In genomic region chr22:37062366-37062655, GRCh38 we compare ENCODE assay signal across 26 cellular contexts. TPM values are rescaled to one million over a fixed set of nuclear protein-coding genes. Genes with fewer than 3 reads are reported as not detected.
DNase-seq lines count a peak whose midpoint lies in the region; ATAC-seq, FAIRE-seq and TF ChIP-seq lines count a peak whose summit lies in the region.
"Had no signal": no experiment of that assay in that cellular context is flagged by ENCODE, and none has a peak within 500 bp of the region (broad histone marks: within the 10 kb centered on the region; RNA-seq: fewer than 3 reads in every experiment).

No MANE protein-coding gene starts in this region.

- peak overlapping the region in 9 of 11 experiments; percentile 44 to 75 (median 62); a peak in 19 of 22 replicates for H3K4me2 ChIP-seq in BLaER1 treated with 17β-estradiol and CSF1 and Interleukin-3, amounts not matched to agents 10 nM and 100 nM
- no peak overlapping the region for H3K4me2 ChIP-seq in K562 (ENCODE audit: insufficient read depth, low read length)

- peaks cover 0 to 91% (median 17%) of the 10 kb centered on the region in 11 experiments; a peak in 11 of 22 replicates for H4K20me1 ChIP-seq in BLaER1 treated with 17β-estradiol and CSF1 and Interleukin-3, amounts not matched to agents 10 nM and 100 nM
- H4K20me1 ChIP-seq in K562 (replicated peaks; ENCODE audit: control insufficient read depth, insufficient read depth, low read length), result no peaks in the 10 kb centered on the region; the same call in 1 of the 2 replicates

- no peak for TF ChIP-seq CTCF in activated CD8-positive, alpha-beta T cell treated with anti-CD3 and anti-CD28 coated beads for 36 hours (IDR thresholded peaks at IDR 0.05)
- TF ChIP-seq CTCF in K562 (IDR thresholded peaks at IDR 0.05 in 2 of 3, conservative IDR thresholded peaks at IDR 0.05 in 1 of 3; ENCODE audit: insufficient read depth in 2 of 3, low read depth in 1 of 3, low read length in 3 of 3), result no peak

- H3K4me3 ChIP-seq in BLaER1 treated with 17β-estradiol and CSF1 and Interleukin-3, amounts not matched to agents 10 nM and 100 nM, result no peak overlapping the region
- no peak overlapping the region for H3K4me3 ChIP-seq in K562
- H3K4me3 ChIP-seq: Peyer's patch had no signal

- H3K4me3 Mint-ChIP-seq in activated CD8-positive, alpha-beta T cell treated with anti-CD3 and anti-CD28 coated beads for 36 hours, result no peak overlapping the region
- no peak overlapping the region for H3K4me3 Mint-ChIP-seq in activated CD8-positive, alpha-beta T cell treated with anti-CD3 and anti-CD28 coated beads, Interleukin-2, amount 10 ng/mL, durations not matched to agents 7 days and 5 days
- no peak overlapping the region for H3K4me3 Mint-ChIP-seq in memory B cell

- H3K36me3 Mint-ChIP-seq in activated CD8-positive, alpha-beta T cell treated with anti-CD3 and anti-CD28 coated beads for 36 hours (ENCODE audit: low read depth), result peaks cover 7% of the 10 kb centered on the region
- H3K36me3 Mint-ChIP-seq in activated CD8-positive, alpha-beta T cell treated with anti-CD3 and anti-CD28 coated beads, Interleukin-2, amount 10 ng/mL, durations not matched to agents 7 days and 5 days (ENCODE audit: low read depth), result peaks cover 6% of the 10 kb centered on the region
- peaks cover 19% of the 10 kb centered on the region for H3K36me3 Mint-ChIP-seq in memory B cell

- TF ChIP-seq POLR2A in K562 (conservative IDR thresholded peaks at IDR 0.05), result no peak

- TF ChIP-seq EP300 in K562 (IDR thresholded peaks at IDR 0.05; ENCODE audit: low read length), result no peak

- BruUV-seq in K562 (replicated peaks; lab: Mats Ljungman, UMichigan), result no TSS peak

- in situ Hi-C loops in K562 (cut with MboI), result no loop called here

- H3K36me3 ChIP-seq in BLaER1 treated with 17β-estradiol and CSF1 and Interleukin-3, amounts not matched to agents 10 nM and 100 nM, result peaks cover 17 to 50% (median 38%) of the 10 kb centered on the region in 11 experiments
- H3K36me3 ChIP-seq in K562 (ENCODE audit: control insufficient read depth, insufficient read depth, low read length), result no peaks in the 10 kb centered on the region

- TF ChIP-seq RAD21 in K562 (CRISPR knock-in tag; conservative IDR thresholded peaks at IDR 0.05 in 1 of 2, IDR thresholded peaks at IDR 0.05 in 1 of 2), result no peak

- no peak for ATAC-seq in activated CD8-positive, alpha-beta T cell treated with anti-CD3 and anti-CD28 coated beads for 36 hours
- ATAC-seq in activated CD8-positive, alpha-beta T cell treated with anti-CD3 and anti-CD28 coated beads, Interleukin-2, amount 10 ng/mL, durations not matched to agents 7 days and 5 days, result no peak
- ATAC-seq in K562 (no peak), memory B cell (ENCODE audit: low read depth) (peak; percentile 60)

- POLR2A ChIA-PET in activated CD8-positive, alpha-beta T cell treated with anti-CD3 and anti-CD28 coated beads for 36 hours (lab: Charles Lee), result interaction anchor here (1.0 to 1.2 kb wide), 2 partner anchors 59 to 85 kb away, joined by 3 read pairs; no protein-coding TSS in a partner anchor
- POLR2A ChIA-PET in activated CD8-positive, alpha-beta T cell treated with anti-CD3 and anti-CD28 coated beads, Interleukin-2, amount 10 ng/mL, durations not matched to agents 7 days and 5 days (lab: Charles Lee), result no interaction called here
- POLR2A ChIA-PET in K562 (lab: Yijun Ruan, JAX), result no interaction called here

- H3K9me3 ChIP-seq in BLaER1 treated with 17β-estradiol and CSF1 and Interleukin-3, amounts not matched to agents 10 nM and 100 nM (replicated peaks in 1 of 11), result no peaks in the 10 kb centered on the region
- H3K9me3 ChIP-seq in K562 (replicated peaks; ENCODE audit: control insufficient read depth, insufficient read depth, low read depth, low read length), result no peaks in the 10 kb centered on the region
- H3K9me3 ChIP-seq: Peyer's patch had no signal

- peak; percentile 50 for DNase-seq in activated CD8-positive, alpha-beta T cell treated with anti-CD3 and anti-CD28 coated beads for 36 hours
- DNase-seq in activated CD8-positive, alpha-beta T cell treated with anti-CD3 and anti-CD28 coated beads, Interleukin-2, amount 10 ng/mL, durations not matched to agents 7 days and 5 days, result no peak
- peak in 1 of 4 experiments; percentile 18 for DNase-seq in K562 (ENCODE audit: extremely low read depth in 1 of 4, low spot score in 3 of 4)
- no peak for DNase-seq in memory B cell (ENCODE audit: low spot score in 2 of 2)
- DNase-seq in NCI-H2196 treated with DMSO at 0.1 percent for 48 hours (lab: John Stamatoyannopoulos, UW; ENCODE audit: unreplicated experiment), result no peak
- DNase-seq in NCI-H1694 (lab: John Stamatoyannopoulos, UW), result no peak
- no peak for DNase-seq in NCI-H82 (lab: John Stamatoyannopoulos, UW)
- DNase-seq: AML-193, DMS79, H9, KBM-7, MM.1S, NCI-H1092, NCI-H1436, NCI-H1930, NCI-H345, NCI-H524, Peyer's patch had no signal

- FAIRE-seq in K562 (lab: Jason Lieb, UNC), result no peak
- FAIRE-seq: HepG2 had no signal

- CTCF ChIA-PET in activated CD8-positive, alpha-beta T cell treated with anti-CD3 and anti-CD28 coated beads for 36 hours (lab: Charles Lee), result no interaction called here
- CTCF ChIA-PET in activated CD8-positive, alpha-beta T cell treated with anti-CD3 and anti-CD28 coated beads, Interleukin-2, amount 10 ng/mL, durations not matched to agents 7 days and 5 days (lab: Charles Lee), result no interaction called here
- CTCF ChIA-PET in K562 (lab: Yijun Ruan, JAX; ENCODE audit: low intra/inter-chr PET ratio), result no interaction called here

- H2AFZ ChIP-seq in K562 (ENCODE audit: low read depth, low read length), result no peak overlapping the region

- H3K79me2 ChIP-seq in K562 (ENCODE audit: control insufficient read depth, insufficient read depth, low read length), result no peaks in the 10 kb centered on the region

- peaks cover 0 to 48% (median 44%) of the 10 kb centered on the region in 10 experiments; a peak in 18 of 20 replicates for H3K4me1 ChIP-seq in BLaER1 treated with 17β-estradiol and CSF1 and Interleukin-3, amounts not matched to agents 10 nM and 100 nM
- H3K4me1 ChIP-seq in K562 (replicated peaks in 1 of 2; ENCODE audit: control insufficient read depth in 2 of 2, insufficient read depth in 2 of 2, low read length in 2 of 2), result no peaks in the 10 kb centered on the region; a peak in 1 of 5 replicates

- no peaks in the 10 kb centered on the region; a peak in 1 of 22 replicates for H3K27me3 ChIP-seq in BLaER1 treated with 17β-estradiol and CSF1 and Interleukin-3, amounts not matched to agents 10 nM and 100 nM
- peaks cover 4 to 70% of the 10 kb centered on the region in 2 experiments; a peak in 2 of 5 replicates for H3K27me3 ChIP-seq in K562 (ENCODE audit: control insufficient read depth in 2 of 2, insufficient read depth in 2 of 2, low read length in 2 of 2)
- H3K27me3 ChIP-seq: Peyer's patch had no signal

- H3K27me3 Mint-ChIP-seq in activated CD8-positive, alpha-beta T cell treated with anti-CD3 and anti-CD28 coated beads for 36 hours, result peaks cover under 1% of the 10 kb centered on the region
- no peaks in the 10 kb centered on the region for H3K27me3 Mint-ChIP-seq in activated CD8-positive, alpha-beta T cell treated with anti-CD3 and anti-CD28 coated beads, Interleukin-2, amount 10 ng/mL, durations not matched to agents 7 days and 5 days (ENCODE audit: low read depth)
- H3K27me3 Mint-ChIP-seq in memory B cell, result peaks cover 2% of the 10 kb centered on the region

- H3K9me3 Mint-ChIP-seq in activated CD8-positive, alpha-beta T cell treated with anti-CD3 and anti-CD28 coated beads for 36 hours, result no peaks in the 10 kb centered on the region
- H3K9me3 Mint-ChIP-seq in activated CD8-positive, alpha-beta T cell treated with anti-CD3 and anti-CD28 coated beads, Interleukin-2, amount 10 ng/mL, durations not matched to agents 7 days and 5 days (ENCODE audit: insufficient read depth), result no peaks in the 10 kb centered on the region
- no peaks in the 10 kb centered on the region for H3K9me3 Mint-ChIP-seq in memory B cell
- H3K9me3 Mint-ChIP-seq: H9 had no signal

- H3K9me1 ChIP-seq in K562 (ENCODE audit: control insufficient read depth, insufficient read depth, low read length), result no peaks in the 10 kb centered on the region

- no CpG with 5 or more reads among the region's 6 CpGs for WGBS in K562 (ENCODE audit: insufficient coverage, low coverage, missing lambda C conversion rate)

- no peak overlapping the region for H3K27ac ChIP-seq in BLaER1 treated with 17β-estradiol and CSF1 and Interleukin-3, amounts not matched to agents 10 nM and 100 nM
- no peak overlapping the region for H3K27ac ChIP-seq in K562 (ENCODE audit: extremely low read depth, low read depth, low read length)
- H3K27ac ChIP-seq: HL-60, Peyer's patch had no signal

- H3K4me1 Mint-ChIP-seq in activated CD8-positive, alpha-beta T cell treated with anti-CD3 and anti-CD28 coated beads for 36 hours (ENCODE audit: low read depth), result peaks cover 37% of the 10 kb centered on the region
- H3K4me1 Mint-ChIP-seq in activated CD8-positive, alpha-beta T cell treated with anti-CD3 and anti-CD28 coated beads, Interleukin-2, amount 10 ng/mL, durations not matched to agents 7 days and 5 days (ENCODE audit: low read depth), result peaks cover 29% of the 10 kb centered on the region
- H3K4me1 Mint-ChIP-seq in memory B cell, result peaks cover 2% of the 10 kb centered on the region

- intact Hi-C loops in activated CD8-positive, alpha-beta T cell treated with anti-CD3 and anti-CD28 coated beads for 36 hours (cut with micrococcal nuclease), result no loop called here
- intact Hi-C loops in K562 (cut with micrococcal nuclease), result no loop called here

- H3K27ac Mint-ChIP-seq in activated CD8-positive, alpha-beta T cell treated with anti-CD3 and anti-CD28 coated beads for 36 hours, result no peak overlapping the region
- no peak overlapping the region for H3K27ac Mint-ChIP-seq in activated CD8-positive, alpha-beta T cell treated with anti-CD3 and anti-CD28 coated beads, Interleukin-2, amount 10 ng/mL, durations not matched to agents 7 days and 5 days
- H3K27ac Mint-ChIP-seq in memory B cell, result no peak overlapping the region

- H3K9ac ChIP-seq in BLaER1 treated with 17β-estradiol and CSF1 and Interleukin-3, amounts not matched to agents 10 nM and 100 nM, result peak overlapping the region in 2 of 11 experiments; percentile 30 to 38; a peak in 2 of 22 replicates
- H3K9ac ChIP-seq in K562 (ENCODE audit: insufficient read depth in 1 of 2, low read depth in 2 of 2, low read length in 2 of 2), result no peak overlapping the region

RNA-seq across cellular contexts. Expression of gene KCTD17, which starts 10.8 kb away (rescaled TPM):
- total RNA-seq in activated CD8-positive, alpha-beta T cell treated with anti-CD3 and anti-CD28 coated beads for 36 hours, result 10 to 100 TPM; 30.3 to 30.6 TPM
- 10 to 100 TPM; 34.3 to 35.9 TPM for total RNA-seq in activated CD8-positive, alpha-beta T cell treated with anti-CD3 and anti-CD28 coated beads, Interleukin-2, amount 10 ng/mL, durations not matched to agents 7 days and 5 days
- 1.3 and 3.4 TPM in 2 replicates for total RNA-seq in K562 (2011; cell fraction: chromatin; rRNA removed; ENCODE audit: low replicate concordance)
- 0.66 and 2.0 TPM in 2 replicates for total RNA-seq in K562 (2011; cell fraction: nucleolus; rRNA removed)
- 1.2 and 2.7 TPM in 2 replicates for total RNA-seq in K562 (2011; cell fraction: nucleoplasm; rRNA removed)
- total RNA-seq in K562 (2014; rRNA removed), result 0.41 TPM in 2 replicates
- total RNA-seq in K562 (2014; rRNA removed; fragmentation: Illumina TruSeq; extraction: Trizol), result 0.44 TPM in 1 of 2 replicates, not detected in the other
- 0.22 TPM in 1 of 2 replicates, not detected in the other for total RNA-seq in K562 (2015; rRNA removed; fragmentation: Illumina TruSeq; extraction: Trizol)
- 0.49 and 0.67 TPM in 2 replicates for total RNA-seq in K562 (2021)
- 0.64 and 1.1 TPM in 2 replicates for polyA plus RNA-seq in K562 (2011; rRNA removed)
- 0.82 and 1.1 TPM in 2 replicates for polyA plus RNA-seq in K562 (2011; cell fraction: cytosol; rRNA removed)
- polyA plus RNA-seq in K562 (2011; cell fraction: nucleus; rRNA removed), result 2.6 and 3.6 TPM in 2 replicates
- 0.34 and 0.82 TPM in 2 replicates for polyA plus RNA-seq in K562 (2012)
- polyA plus RNA-seq in K562 (2014; fragmentation: Illumina TruSeq; extraction: Trizol), result 0.21 and 0.51 TPM in 2 replicates
- not detected for polyA plus RNA-seq in K562 (2014; fragmentation: Nextera tagmentation; extraction: Ambion mirVana)
- polyA plus RNA-seq in K562 (2014; rRNA removed), result 0.70 and 0.90 TPM in 2 replicates
- polyA minus RNA-seq in K562 (2011; rRNA and poly(A)+ RNA removed), result 0.39 and 0.70 TPM in 2 replicates
- polyA minus RNA-seq in K562 (2011; cell fraction: cytosol; rRNA and poly(A)+ RNA removed), result not detected in 2 replicates
- 0.40 and 1.2 TPM in 2 replicates for polyA minus RNA-seq in K562 (2011; cell fraction: nucleus; rRNA and poly(A)+ RNA removed)

RNA-seq across cellular contexts. Expression of gene MPST, which starts 42.8 kb away (rescaled TPM):
- 1 to 10 TPM; 8.5 to 9.1 TPM for total RNA-seq in activated CD8-positive, alpha-beta T cell treated with anti-CD3 and anti-CD28 coated beads for 36 hours
- total RNA-seq in activated CD8-positive, alpha-beta T cell treated with anti-CD3 and anti-CD28 coated beads, Interleukin-2, amount 10 ng/mL, durations not matched to agents 7 days and 5 days, result 10 to 100 TPM; 28.5 to 33.6 TPM
- 23.7 and 51.5 TPM in 2 replicates for total RNA-seq in K562 (2011; cell fraction: chromatin; rRNA removed; ENCODE audit: low replicate concordance)
- 38.4 and 40.9 TPM in 2 replicates for total RNA-seq in K562 (2011; cell fraction: nucleolus; rRNA removed)
- 34.5 and 45.6 TPM in 2 replicates for total RNA-seq in K562 (2011; cell fraction: nucleoplasm; rRNA removed)
- total RNA-seq in K562 (2014; rRNA removed) (104 and 117 TPM in 2 replicates), K562 (2014; rRNA removed; fragmentation: Illumina TruSeq; extraction: Trizol) (6.7 and 8.1 TPM in 2 replicates), K562 (2015; rRNA removed; fragmentation: Illumina TruSeq; extraction: Trizol) (24.3 and 25.3 TPM in 2 replicates), K562 (2021) (66.8 and 68.2 TPM in 2 replicates)
- polyA plus RNA-seq in K562 (2011; rRNA removed) (24.8 and 34.6 TPM in 2 replicates), K562 (2014; fragmentation: Illumina TruSeq; extraction: Trizol) (11.2 and 24.8 TPM in 2 replicates), K562 (2014; fragmentation: Nextera tagmentation; extraction: Ambion mirVana) (1 to 10 TPM in 1 of 2 experiments, under 1 TPM in 1; 0.65 to 1.3 TPM), K562 (2014; rRNA removed) (78.5 and 88.1 TPM in 2 replicates)
- polyA plus RNA-seq in K562 (2011; cell fraction: cytosol; rRNA removed), result 49.5 and 189 TPM in 2 replicates
- 50.2 and 71.7 TPM in 2 replicates for polyA plus RNA-seq in K562 (2011; cell fraction: nucleus; rRNA removed)
- 35.2 and 62.2 TPM in 2 replicates for polyA plus RNA-seq in K562 (2012)
- polyA minus RNA-seq in K562 (2011; rRNA and poly(A)+ RNA removed), result 8.4 and 10.2 TPM in 2 replicates
- polyA minus RNA-seq in K562 (2011; cell fraction: cytosol; rRNA and poly(A)+ RNA removed), result 22.6 and 34.3 TPM in 2 replicates
- 12.7 and 15.7 TPM in 2 replicates for polyA minus RNA-seq in K562 (2011; cell fraction: nucleus; rRNA and poly(A)+ RNA removed)

RNA-seq across cellular contexts. Expression of gene TST, which starts 43.1 kb away (rescaled TPM):
- 1 to 10 TPM; 1.2 to 1.8 TPM for total RNA-seq in activated CD8-positive, alpha-beta T cell treated with anti-CD3 and anti-CD28 coated beads for 36 hours
- total RNA-seq in activated CD8-positive, alpha-beta T cell treated with anti-CD3 and anti-CD28 coated beads, Interleukin-2, amount 10 ng/mL, durations not matched to agents 7 days and 5 days, result 1 to 10 TPM; 8.3 to 9.4 TPM
- 2.6 and 16.9 TPM in 2 replicates for total RNA-seq in K562 (2011; cell fraction: chromatin; rRNA removed; ENCODE audit: low replicate concordance)
- 23.8 and 27.2 TPM in 2 replicates for total RNA-seq in K562 (2011; cell fraction: nucleolus; rRNA removed)
- 7.9 and 8.0 TPM in 2 replicates for total RNA-seq in K562 (2011; cell fraction: nucleoplasm; rRNA removed)
- total RNA-seq in K562 (2014; rRNA removed) (26.7 and 26.9 TPM in 2 replicates), K562 (2014; rRNA removed; fragmentation: Illumina TruSeq; extraction: Trizol) (4.1 and 5.7 TPM in 2 replicates), K562 (2015; rRNA removed; fragmentation: Illumina TruSeq; extraction: Trizol) (12.4 and 13.1 TPM in 2 replicates), K562 (2021) (23.1 and 23.8 TPM in 2 replicates)
- polyA plus RNA-seq in K562 (2011; rRNA removed) (14.0 and 18.6 TPM in 2 replicates), K562 (2014; fragmentation: Illumina TruSeq; extraction: Trizol) (7.7 and 14.4 TPM in 2 replicates), K562 (2014; fragmentation: Nextera tagmentation; extraction: Ambion mirVana) (1 to 10 TPM; 1.4 to 4.3 TPM), K562 (2014; rRNA removed) (19.7 and 26.1 TPM in 2 replicates)
- polyA plus RNA-seq in K562 (2011; cell fraction: cytosol; rRNA removed), result 23.0 and 51.6 TPM in 2 replicates
- polyA plus RNA-seq in K562 (2011; cell fraction: nucleus; rRNA removed), result 10.6 and 13.0 TPM in 2 replicates
- polyA plus RNA-seq in K562 (2012), result 13.1 and 24.0 TPM in 2 replicates
- polyA minus RNA-seq in K562 (2011; rRNA and poly(A)+ RNA removed), result 4.4 and 5.5 TPM in 2 replicates
- polyA minus RNA-seq in K562 (2011; cell fraction: cytosol; rRNA and poly(A)+ RNA removed), result 10.1 and 12.3 TPM in 2 replicates
- polyA minus RNA-seq in K562 (2011; cell fraction: nucleus; rRNA and poly(A)+ RNA removed), result 13.2 and 18.7 TPM in 2 replicates

RNA-seq across cellular contexts. Expression of gene TMPRSS6, which starts 47.2 kb away (rescaled TPM):
- total RNA-seq in activated CD8-positive, alpha-beta T cell treated with anti-CD3 and anti-CD28 coated beads for 36 hours, result 10 to 100 TPM; 11.3 to 12.4 TPM
- total RNA-seq in activated CD8-positive, alpha-beta T cell treated with anti-CD3 and anti-CD28 coated beads, Interleukin-2, amount 10 ng/mL, durations not matched to agents 7 days and 5 days, result 1 to 10 TPM; 1.1 TPM
- not detected in 2 replicates for total RNA-seq in K562 (2011; cell fraction: chromatin; rRNA removed; ENCODE audit: low replicate concordance)
- total RNA-seq in K562 (2011; cell fraction: nucleolus; rRNA removed), result not detected in 2 replicates
- not detected in 2 replicates for total RNA-seq in K562 (2011; cell fraction: nucleoplasm; rRNA removed)
- not detected in 2 replicates for total RNA-seq in K562 (2014; rRNA removed)
- total RNA-seq in K562 (2014; rRNA removed; fragmentation: Illumina TruSeq; extraction: Trizol), result not detected in 2 replicates
- total RNA-seq in K562 (2015; rRNA removed; fragmentation: Illumina TruSeq; extraction: Trizol), result not detected in 2 replicates
- not detected in 2 replicates for total RNA-seq in K562 (2021)
- 0.03 TPM in 1 of 2 replicates, not detected in the other for polyA plus RNA-seq in K562 (2011; rRNA removed)
- polyA plus RNA-seq in K562 (2011; cell fraction: cytosol; rRNA removed), result not detected in 2 replicates
- not detected in 2 replicates for polyA plus RNA-seq in K562 (2011; cell fraction: nucleus; rRNA removed)
- not detected in 2 replicates for polyA plus RNA-seq in K562 (2012)
- polyA plus RNA-seq in K562 (2014; fragmentation: Illumina TruSeq; extraction: Trizol), result not detected in 2 replicates
- polyA plus RNA-seq in K562 (2014; fragmentation: Nextera tagmentation; extraction: Ambion mirVana), result not detected
- not detected in 2 replicates for polyA plus RNA-seq in K562 (2014; rRNA removed)
- polyA minus RNA-seq in K562 (2011; rRNA and poly(A)+ RNA removed), result not detected in 2 replicates
- polyA minus RNA-seq in K562 (2011; cell fraction: cytosol; rRNA and poly(A)+ RNA removed), result not detected in 2 replicates
- not detected in 2 replicates for polyA minus RNA-seq in K562 (2011; cell fraction: nucleus; rRNA and poly(A)+ RNA removed)
- total RNA-seq: A172, H9, HT-29, OCI-LY7, SK-MEL-5 had no signal
- polyA plus RNA-seq: AG04450 had no signal

Comparison
In these comparisons a context has a peak if more than half of its experiments do, and no peak if none do; other contexts are left out.
1. RNA of gene KCTD17, which starts 10.8 kb away (total RNA-seq): 34.3 to 35.9 TPM in activated CD8-positive, alpha-beta T cell treated with anti-CD3 and anti-CD28 coated beads, Interleukin-2, amount 10 ng/mL, durations not matched to agents 7 days and 5 days and 30.3 to 30.6 TPM in activated CD8-positive, alpha-beta T cell treated with anti-CD3 and anti-CD28 coated beads for 36 hours; 0.22 to 3.4 TPM in K562; every median in the first group is over 4 times any median in the second.